In the genomic region with DNA sequence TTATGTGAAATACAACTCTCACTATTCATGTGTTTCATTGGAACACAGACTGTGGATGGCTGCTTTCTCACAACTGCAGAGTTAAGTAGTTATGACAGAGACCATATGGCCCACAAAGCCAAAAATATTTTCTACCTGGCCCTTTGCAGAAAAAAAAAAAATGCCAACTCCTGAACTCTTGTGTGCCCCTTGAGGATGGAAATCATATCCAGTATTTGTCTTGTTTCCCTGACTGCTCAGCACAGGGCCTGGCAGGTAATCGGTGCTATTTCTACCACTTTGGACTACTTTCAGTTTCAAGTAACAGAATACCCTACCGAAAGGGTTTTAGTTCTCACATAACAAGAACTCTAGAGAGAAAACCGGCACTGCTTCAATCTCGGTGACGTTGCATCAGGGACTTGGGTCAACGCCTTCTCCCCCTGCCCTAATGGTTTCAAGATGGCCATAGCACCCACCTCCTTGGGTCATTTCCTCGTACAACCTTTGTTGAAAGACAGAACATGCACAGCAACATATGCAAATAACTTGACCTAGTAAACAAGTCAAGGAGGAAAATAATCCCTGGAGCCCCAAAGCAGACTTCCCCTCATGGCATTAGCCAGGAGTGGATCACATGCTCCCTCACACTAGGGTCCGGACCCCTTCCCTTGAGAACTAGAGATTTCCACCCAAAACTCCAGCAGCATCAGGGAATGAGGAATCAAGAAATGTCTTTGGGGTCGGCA, we compare ENCODE assay signal across 12 cellular contexts. TPM values are rescaled to one million over a fixed set of nuclear protein-coding genes. Genes with fewer than 3 reads are reported as not detected.
A peak's percentile ranks its signal among the peaks of the same experiment; 100 is the strongest.
DNase-seq lines count a peak whose midpoint lies in the region; ATAC-seq and TF ChIP-seq lines count a peak whose summit lies in the region.
"Had no signal": no experiment of that assay in that cellular context is flagged by ENCODE, and none has a peak within 500 bp of the region (broad histone marks: within the 10 kb centered on the region; RNA-seq: fewer than 3 reads in every experiment).

No MANE protein-coding gene starts in this region.

- DNase-seq in CD8-positive, alpha-beta T cell: no peak
- DNase-seq in chondrocyte (ENCODE audit: low spot score) (no peak), neuronal stem cell (ENCODE audit: low spot score) (no peak), left cardiac atrium (no peak), WTC11 (ENCODE audit: low spot score) (no peak), MV-4-11 (lab: John Stamatoyannopoulos, UW) (no peak)
- DNase-seq: activated naive CD4-positive, alpha-beta T cell treated with anti-CD3 and anti-CD28 coated beads, Interleukin-2, amount 10 ng/mL, durations not matched to agents 7 days and 5 days; right cardiac atrium had no signal

- H3K27ac ChIP-seq in CD8-positive, alpha-beta T cell (ENCODE audit: low read depth, low read length): no peak overlapping the region
- no peak overlapping the region for H3K27ac ChIP-seq in neuronal stem cell (replicated peaks; ENCODE audit: low read length)
- H3K27ac ChIP-seq: C4-2B, SJSA1 had no signal

- H2BK120ac ChIP-seq in neuronal stem cell (ENCODE audit: low read depth, low read length): no peak overlapping the region

- intact Hi-C loops in CD8-positive, alpha-beta T cell (cut with DNase I, micrococcal nuclease): no loop called here
- intact Hi-C loops in left cardiac atrium (cut with DNase I): no loop called here

- no peak overlapping the region for H3K4ac ChIP-seq in neuronal stem cell (ENCODE audit: low read length)

- H3K79me1 ChIP-seq in neuronal stem cell (ENCODE audit: low read depth, low read length): no peaks in the 10 kb centered on the region

- no peaks in the 10 kb centered on the region for H3K9me3 ChIP-seq in CD8-positive, alpha-beta T cell (ENCODE audit: low read length)
- no peaks in the 10 kb centered on the region for H3K9me3 ChIP-seq in neuronal stem cell (replicated peaks in 1 of 2; ENCODE audit: control insufficient read depth in 2 of 2, insufficient read depth in 1 of 2, low read depth in 1 of 2, low read length in 2 of 2)
- H3K9me3 ChIP-seq: SJSA1 had no signal

- no peaks in the 10 kb centered on the region for H3K36me3 ChIP-seq in CD8-positive, alpha-beta T cell (ENCODE audit: insufficient read depth, low read length)
- H3K36me3 ChIP-seq in neuronal stem cell (replicated peaks in 1 of 2; ENCODE audit: control insufficient read depth in 2 of 2, insufficient read depth in 2 of 2, low read length in 2 of 2): no peaks in the 10 kb centered on the region
- H3K36me3 ChIP-seq: SJSA1 had no signal

- CTCF ChIA-PET in CD8-positive, alpha-beta T cell (lab: Charles Lee): no interaction called here
- CTCF ChIA-PET in WTC11 (lab: Charles Lee): no interaction called here

- H3K4me1 Mint-ChIP-seq in CD8-positive, alpha-beta T cell (ENCODE audit: low read depth): peaks cover 3% of the 10 kb centered on the region
- H3K4me1 Mint-ChIP-seq in chondrocyte (ENCODE audit: low read depth) (peaks cover 13% of the 10 kb centered on the region), WTC11 (peaks cover 12% of the 10 kb centered on the region)

- H4K91ac ChIP-seq in neuronal stem cell (ENCODE audit: low read depth, low read length, poor library complexity): no peak overlapping the region

- no peak overlapping the region for H2AFZ ChIP-seq in neuronal stem cell (ENCODE audit: low read length)

- H3K23ac ChIP-seq in neuronal stem cell (ENCODE audit: low read depth, low read length, poor library complexity): no peak overlapping the region

- no peak overlapping the region for H3K27ac Mint-ChIP-seq in CD8-positive, alpha-beta T cell
- H3K27ac Mint-ChIP-seq in chondrocyte (ENCODE audit: unreplicated experiment): no peak overlapping the region
- H3K27ac Mint-ChIP-seq in WTC11: no peak overlapping the region
- H3K27ac Mint-ChIP-seq: activated naive CD4-positive, alpha-beta T cell treated with anti-CD3 and anti-CD28 coated beads, Interleukin-2, amount 10 ng/mL, durations not matched to agents 7 days and 5 days had no signal

- no peak overlapping the region for H2BK5ac ChIP-seq in neuronal stem cell (ENCODE audit: low read length)

- POLR2A ChIA-PET in CD8-positive, alpha-beta T cell (lab: Charles Lee): no interaction called here
- POLR2A ChIA-PET in WTC11 (lab: Charles Lee): no interaction called here

- ATAC-seq in CD8-positive, alpha-beta T cell: no peak
- peak; percentile 86 for ATAC-seq in GM19372 (IDR thresholded peaks at IDR 0.05; ENCODE audit: low read depth, unreplicated experiment)
- ATAC-seq in HG03135 (IDR thresholded peaks at IDR 0.05; ENCODE audit: unreplicated experiment): peak; percentile 84
- no peak for ATAC-seq in left cardiac atrium
- ATAC-seq in WTC11: no peak
- ATAC-seq: right cardiac atrium had no signal

- H2BK15ac ChIP-seq in neuronal stem cell (ENCODE audit: low read length): no peak overlapping the region

- H3K27me3 ChIP-seq in CD8-positive, alpha-beta T cell (ENCODE audit: insufficient read depth, low read length): no peaks in the 10 kb centered on the region
- H3K27me3 ChIP-seq in neuronal stem cell (ENCODE audit: control insufficient read depth in 3 of 3, insufficient read depth in 3 of 3, low read depth in 1 of 3, low read length in 3 of 3): peaks cover 0 to 21% (median 0%) of the 10 kb centered on the region in 3 experiments
- H3K27me3 ChIP-seq: SJSA1 had no signal

- no peaks in the 10 kb centered on the region for H3K9me3 Mint-ChIP-seq in CD8-positive, alpha-beta T cell
- H3K9me3 Mint-ChIP-seq in chondrocyte (ENCODE audit: low read depth) (no peaks in the 10 kb centered on the region), WTC11 (no peaks in the 10 kb centered on the region)
- H3K9me3 Mint-ChIP-seq: activated naive CD4-positive, alpha-beta T cell treated with anti-CD3 and anti-CD28 coated beads, Interleukin-2, amount 10 ng/mL, durations not matched to agents 7 days and 5 days had no signal

- H3K27me3 Mint-ChIP-seq in CD8-positive, alpha-beta T cell (ENCODE audit: low read depth): no peaks in the 10 kb centered on the region
- H3K27me3 Mint-ChIP-seq in chondrocyte (ENCODE audit: low read depth) (no peaks in the 10 kb centered on the region), WTC11 (ENCODE audit: low read depth) (no peaks in the 10 kb centered on the region)
- H3K27me3 Mint-ChIP-seq: activated naive CD4-positive, alpha-beta T cell treated with anti-CD3 and anti-CD28 coated beads, Interleukin-2, amount 10 ng/mL, durations not matched to agents 7 days and 5 days had no signal

- H3K9ac ChIP-seq in neuronal stem cell (ENCODE audit: low read depth, low read length, poor library complexity): no peak overlapping the region

- H3K4me2 ChIP-seq in neuronal stem cell (ENCODE audit: insufficient read depth, low read length, poor library complexity, severe bottlenecking): no peak overlapping the region

- H3K4me3 ChIP-seq in CD8-positive, alpha-beta T cell (ENCODE audit: low read depth, low read length): no peak overlapping the region
- no peak overlapping the region for H3K4me3 ChIP-seq in neuronal stem cell (ENCODE audit: low read length in 2 of 2)
- H3K4me3 ChIP-seq: SJSA1 had no signal

- WGBS in neuronal stem cell (ENCODE audit: extremely low coverage in 2 of 2, insufficient read length in 2 of 2, insufficient replicate concordance in 1 of 2), 2 donors: no CpG with 5 or more reads among the region's 9 CpGs

- no peaks in the 10 kb centered on the region for H3K4me1 ChIP-seq in CD8-positive, alpha-beta T cell (ENCODE audit: insufficient read depth, low read length)
- peaks cover 0 to 2% of the 10 kb centered on the region in 2 donors for H3K4me1 ChIP-seq in neuronal stem cell (ENCODE audit: control insufficient read depth in 2 of 2, insufficient read depth in 1 of 2, low read depth in 1 of 2, low read length in 2 of 2)

- H2AK5ac ChIP-seq in neuronal stem cell (ENCODE audit: low read depth, low read length): no peak overlapping the region

- no peak for TF ChIP-seq CTCF in CD8-positive, alpha-beta T cell (IDR thresholded peaks at IDR 0.05)
- TF ChIP-seq CTCF in chondrocyte (IDR thresholded peaks at IDR 0.05) (peak; percentile 37), WTC11 (IDR thresholded peaks at IDR 0.05) (no peak)

- no peak overlapping the region for H3K14ac ChIP-seq in neuronal stem cell (ENCODE audit: low read length)

- no peak overlapping the region for H3K18ac ChIP-seq in neuronal stem cell (ENCODE audit: low read length)

- H4K8ac ChIP-seq in neuronal stem cell (ENCODE audit: low read depth, low read length): no peak overlapping the region

- no peak overlapping the region for H2BK12ac ChIP-seq in neuronal stem cell (ENCODE audit: low read length)

- peak overlapping the region; percentile 19 for H3K4me3 Mint-ChIP-seq in CD8-positive, alpha-beta T cell
- H3K4me3 Mint-ChIP-seq in chondrocyte (ENCODE audit: unreplicated experiment) (no peak overlapping the region), WTC11 (no peak overlapping the region)
- H3K4me3 Mint-ChIP-seq: activated naive CD4-positive, alpha-beta T cell treated with anti-CD3 and anti-CD28 coated beads, Interleukin-2, amount 10 ng/mL, durations not matched to agents 7 days and 5 days had no signal

- H3K36me3 Mint-ChIP-seq in CD8-positive, alpha-beta T cell: no peaks in the 10 kb centered on the region
- H3K36me3 Mint-ChIP-seq in chondrocyte (ENCODE audit: low read depth) (no peaks in the 10 kb centered on the region), WTC11 (no peaks in the 10 kb centered on the region)
- H3K36me3 Mint-ChIP-seq: activated naive CD4-positive, alpha-beta T cell treated with anti-CD3 and anti-CD28 coated beads, Interleukin-2, amount 10 ng/mL, durations not matched to agents 7 days and 5 days had no signal

TF ChIP-seq in WTC11, 78 proteins besides CTCF, POLR2A, EP300 and RAD21 (continues in another document):
- TF ChIP-seq, protein P1, sequence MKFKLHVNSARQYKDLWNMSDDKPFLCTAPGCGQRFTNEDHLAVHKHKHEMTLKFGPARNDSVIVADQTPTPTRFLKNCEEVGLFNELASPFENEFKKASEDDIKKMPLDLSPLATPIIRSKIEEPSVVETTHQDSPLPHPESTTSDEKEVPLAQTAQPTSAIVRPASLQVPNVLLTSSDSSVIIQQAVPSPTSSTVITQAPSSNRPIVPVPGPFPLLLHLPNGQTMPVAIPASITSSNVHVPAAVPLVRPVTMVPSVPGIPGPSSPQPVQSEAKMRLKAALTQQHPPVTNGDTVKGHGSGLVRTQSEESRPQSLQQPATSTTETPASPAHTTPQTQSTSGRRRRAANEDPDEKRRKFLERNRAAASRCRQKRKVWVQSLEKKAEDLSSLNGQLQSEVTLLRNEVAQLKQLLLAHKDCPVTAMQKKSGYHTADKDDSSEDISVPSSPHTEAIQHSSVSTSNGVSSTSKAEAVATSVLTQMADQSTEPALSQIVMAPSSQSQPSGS (CRISPR knock-in tag; IDR thresholded peaks at IDR 0.05; ENCODE audit: borderline replicate concordance, low read depth): no peak

RNA-seq across cellular contexts. Expression of gene GPNMB, which starts 11.8 kb away (rescaled TPM):
- total RNA-seq in CD8-positive, alpha-beta T cell: not detected
- 128 to 162 TPM (median 139 TPM) in 3 replicates for total RNA-seq in chondrocyte
- 0.24 TPM for polyA plus RNA-seq in neuronal stem cell (2013, experiment 1 of 2)
- 0.17 TPM for polyA plus RNA-seq in neuronal stem cell (2013, experiment 2 of 2)
- 100 to 1,000 TPM; 109 to 134 TPM for total RNA-seq in left cardiac atrium
- total RNA-seq in WTC11 (2021): 0.57 to 1.7 TPM (median 1.1 TPM) in 3 replicates

RNA-seq across cellular contexts. Expression of gene NUP42, which starts 52.9 kb away (rescaled TPM):
- total RNA-seq in CD8-positive, alpha-beta T cell: 10 to 100 TPM; 17.3 to 20.4 TPM
- total RNA-seq in chondrocyte: 22.4 to 25.6 TPM (median 25.4 TPM) in 3 replicates
- 25.4 TPM for polyA plus RNA-seq in neuronal stem cell (2013, experiment 1 of 2)
- 25.2 TPM for polyA plus RNA-seq in neuronal stem cell (2013, experiment 2 of 2)
- 10 to 100 TPM; 21.8 to 23.3 TPM for total RNA-seq in left cardiac atrium
- total RNA-seq in WTC11 (2021): 31.8 to 40.8 TPM (median 34.4 TPM) in 3 replicates

Comparison
In these comparisons a context has a peak if more than half of its experiments do, and no peak if none do; other contexts are left out.
1. ATAC-seq: peak in GM19372 (single experiment) and HG03135 (single experiment); none in CD8-positive, alpha-beta T cell (single experiment), left cardiac atrium (0 of 2) and WTC11 (single experiment).
2. RNA of gene GPNMB, which starts 11.8 kb away (total RNA-seq): 128 to 162 TPM in chondrocyte and 109 to 134 TPM in left cardiac atrium; 0.57 to 1.7 TPM in WTC11 and not detected in CD8-positive, alpha-beta T cell; every median in the first group is over 10 times any median in the second.